Comparison of ENCODE assay signal across 14 cellular contexts in the genomic region with DNA sequence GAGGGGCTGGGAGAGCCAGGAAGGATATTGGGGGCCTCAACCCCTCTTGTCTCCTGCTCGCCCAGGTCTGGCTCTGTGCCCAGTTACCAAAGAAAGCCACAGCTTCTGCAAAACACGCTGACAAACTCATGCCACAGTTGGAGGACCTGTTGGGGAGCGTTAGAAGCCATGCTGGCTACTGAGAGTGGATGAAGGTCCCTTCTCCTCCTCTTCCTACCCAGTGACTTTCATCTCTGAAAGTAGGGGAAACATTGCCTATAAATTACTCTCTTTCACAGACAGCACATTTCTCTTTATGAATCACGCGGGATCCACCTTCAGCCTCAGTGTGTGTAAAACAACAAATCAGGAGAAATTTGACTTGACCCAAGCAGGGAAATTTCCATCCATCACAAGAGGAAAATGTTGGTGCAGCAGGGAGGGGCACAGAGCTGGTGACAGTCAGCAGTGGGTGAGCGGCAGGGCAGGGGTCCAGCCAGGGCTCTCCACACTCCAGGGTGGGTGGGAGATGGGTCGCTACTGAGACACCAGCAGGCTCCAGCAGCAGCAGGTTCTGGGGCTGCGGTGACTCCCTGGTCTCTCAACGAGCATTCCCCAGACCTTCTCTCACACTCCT.
DNase-seq lines count a peak whose midpoint lies in the region; ATAC-seq and TF ChIP-seq lines count a peak whose summit lies in the region.
"Had no signal": no experiment of that assay in that cellular context is flagged by ENCODE, and none has a peak within 500 bp of the region (broad histone marks: within the 10 kb centered on the region; RNA-seq: fewer than 3 reads in every experiment).

No MANE protein-coding gene starts in this region.

- H3K27me3 Mint-ChIP-seq in CD14-positive monocyte (ENCODE audit: low read depth in 3 of 3), result peaks cover 0 to 5% (median 3%) of the 10 kb centered on the region in 3 donors

- intact Hi-C loops in CD14-positive monocyte (cut with micrococcal nuclease), result no loop called here

- TF ChIP-seq CTCF in CD14-positive monocyte (IDR thresholded peaks at IDR 0.05), result no peak

- peak overlapping the region in 3 of 7 donors; percentile 12 to 63 (median 30) for H3K27ac Mint-ChIP-seq in CD14-positive monocyte

- peak; percentile 26 for DNase-seq in A172 (ENCODE audit: low spot score)
- peak; percentile 72 for DNase-seq in CD14-positive monocyte (ENCODE audit: low spot score)
- DNase-seq in NOMO-1 (lab: John Stamatoyannopoulos, UW; ENCODE audit: unreplicated experiment in 2 of 2), result peak; percentile 82 to 85
- peak; percentile 29 for DNase-seq in ecto neural progenitor cell (ENCODE audit: low spot score)
- no peak for DNase-seq in activated effector memory CD4-positive, alpha-beta T cell treated with anti-CD3 and anti-CD28 coated beads, Interleukin-2, amount 50 U/mL, for 16 hours
- no peak for DNase-seq in putamen (ENCODE audit: low spot score)
- DNase-seq: Caco-2; central memory CD4-positive, alpha-beta T cell; erythroblast; Peyer's patch; T1000 had no signal

- H3K9me3 Mint-ChIP-seq in CD14-positive monocyte, result peaks cover 0 to 2% (median 0%) of the 10 kb centered on the region in 7 donors

- peaks cover 42% of the 10 kb centered on the region for H3K4me1 Mint-ChIP-seq in CD14-positive monocyte

- ATAC-seq in HG03159 (IDR thresholded peaks at IDR 0.05; ENCODE audit: unreplicated experiment) (no peak), GM21515 (IDR thresholded peaks at IDR 0.05; ENCODE audit: unreplicated experiment) (no peak)
- ATAC-seq: psoas muscle had no signal

- H3K36me3 Mint-ChIP-seq in CD14-positive monocyte, result no peaks in the 10 kb centered on the region

- H3K4me3 Mint-ChIP-seq in CD14-positive monocyte, result peak overlapping the region; percentile 6 to 75

Comparison
In these comparisons a context has a peak if more than half of its experiments do, and no peak if none do; other contexts are left out.
1. DNase-seq: peak in A172 (single experiment), CD14-positive monocyte (single experiment), NOMO-1 (2 of 2) and ecto neural progenitor cell (single experiment); none in activated effector memory CD4-positive, alpha-beta T cell treated with anti-CD3 and anti-CD28 coated beads, Interleukin-2, amount 50 U/mL, for 16 hours (single experiment) and putamen (single experiment).